ENCODE assay signal across 8 cellular contexts in the genomic region with DNA sequence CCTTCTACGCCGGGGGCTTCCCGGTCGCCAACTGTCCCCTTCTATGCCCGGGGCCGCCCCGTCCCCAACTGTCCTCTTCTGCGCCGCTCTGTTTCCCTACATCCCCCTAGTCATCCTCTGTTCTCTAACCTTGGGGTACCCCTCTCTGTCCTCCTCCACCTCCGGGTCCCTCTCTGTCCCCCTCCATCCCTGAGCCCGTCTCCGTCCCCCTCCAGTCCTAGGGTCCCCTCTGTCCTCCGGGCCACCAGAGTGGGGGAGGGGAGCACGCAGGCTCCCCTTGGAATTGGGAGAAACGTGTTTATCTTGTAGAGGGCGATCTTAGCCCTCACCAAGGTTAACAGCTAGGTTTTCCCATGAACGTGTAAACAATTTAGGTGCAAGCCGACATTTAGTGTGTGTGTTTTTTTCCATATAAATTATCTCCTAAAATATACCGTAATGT. TPM values are rescaled to one million over a fixed set of nuclear protein-coding genes. Genes with fewer than 3 reads are reported as not detected.
A peak's percentile ranks its signal among the peaks of the same experiment; 100 is the strongest.
DNase-seq lines count a peak whose midpoint lies in the region; ATAC-seq and TF ChIP-seq lines count a peak whose summit lies in the region.

No MANE protein-coding gene starts in this region.

- no peak overlapping the region for H4K8ac ChIP-seq in neuronal stem cell (ENCODE audit: low read depth, low read length)

- H2BK15ac ChIP-seq in neuronal stem cell (ENCODE audit: low read length) = peak overlapping the region; percentile 90

- no peak for TF ChIP-seq CTCF in KMS-11 (conservative IDR thresholded peaks at IDR 0.05; ENCODE audit: low read depth, low read length)
- no peak for TF ChIP-seq CTCF in fibroblast of the aortic adventitia (IDR thresholded peaks at IDR 0.05; ENCODE audit: insufficient read depth, low read length)

- H3K36me3 ChIP-seq in KMS-11 (ENCODE audit: insufficient read depth) (peaks cover 10% of the 10 kb centered on the region; the same call in 1 of the 2 replicates), neuronal stem cell (replicated peaks in 1 of 2; ENCODE audit: control insufficient read depth in 2 of 2, insufficient read depth in 2 of 2, low read length in 2 of 2) (peaks cover 10 to 18% of the 10 kb centered on the region in 2 donors)

- H3K27me3 ChIP-seq in KMS-11 (ENCODE audit: insufficient read depth, low read depth) (no peaks in the 10 kb centered on the region), neuronal stem cell (ENCODE audit: control insufficient read depth in 3 of 3, insufficient read depth in 3 of 3, low read depth in 1 of 3, low read length in 3 of 3) (peaks cover 0 to 3% (median 0%) of the 10 kb centered on the region in 3 experiments)

- peak overlapping the region; percentile 56 for H2BK120ac ChIP-seq in neuronal stem cell (ENCODE audit: low read depth, low read length)

- peak overlapping the region; percentile 91 for H3K27ac ChIP-seq in KMS-11
- H3K27ac ChIP-seq in neuronal stem cell (replicated peaks; ENCODE audit: low read length) = peak overlapping the region; percentile 78

- peak overlapping the region; percentile 89 for H3K4me2 ChIP-seq in KMS-11
- peak overlapping the region; percentile 88 for H3K4me2 ChIP-seq in neuronal stem cell (ENCODE audit: insufficient read depth, low read length, poor library complexity, severe bottlenecking)

- peaks cover 0 to 20% of the 10 kb centered on the region in 2 donors for H3K9me3 ChIP-seq in neuronal stem cell (replicated peaks in 1 of 2; ENCODE audit: control insufficient read depth in 2 of 2, insufficient read depth in 1 of 2, low read depth in 1 of 2, low read length in 2 of 2)

- H4K20me1 ChIP-seq in KMS-11 (ENCODE audit: insufficient read depth) = peaks cover 3% of the 10 kb centered on the region; the same call in 1 of the 2 replicates

- H2BK5ac ChIP-seq in neuronal stem cell (ENCODE audit: low read length) = peak overlapping the region; percentile 96

- H3K9ac ChIP-seq in KMS-11 (peak overlapping the region; percentile 98), neuronal stem cell (ENCODE audit: low read depth, low read length, poor library complexity) (peak overlapping the region; percentile 88)

- DNase-seq in NCI-H2171 treated with DMSO at 0.1 percent for 48 hours (lab: John Stamatoyannopoulos, UW) = peak; percentile 4
- DNase-seq in NCI-H2171 (lab: John Stamatoyannopoulos, UW) = no peak
- DNase-seq in activated CD8-positive, alpha-beta memory T cell treated with anti-CD3 and anti-CD28 coated beads, Interleukin-2, amount 50 U/mL, for 4 hours = peak; percentile 49
- DNase-seq in fibroblast of the aortic adventitia (ENCODE audit: low read depth) = peak; percentile 58
- peak; percentile 35 for DNase-seq in neuronal stem cell (ENCODE audit: low spot score)
- no peak for DNase-seq in NCI-H187 (lab: John Stamatoyannopoulos, UW)

- peak overlapping the region; percentile 97 for H3K18ac ChIP-seq in neuronal stem cell (ENCODE audit: low read length)

- H2AFZ ChIP-seq in KMS-11 (ENCODE audit: low read depth) (no peak overlapping the region), neuronal stem cell (ENCODE audit: low read length) (peak overlapping the region; percentile 53)

- H4K91ac ChIP-seq in neuronal stem cell (ENCODE audit: low read depth, low read length, poor library complexity) = no peak overlapping the region

- H3K4me1 ChIP-seq in KMS-11 (ENCODE audit: low read depth, poor library complexity, severe bottlenecking) (peaks cover 22% of the 10 kb centered on the region), neuronal stem cell (ENCODE audit: control insufficient read depth in 2 of 2, insufficient read depth in 1 of 2, low read depth in 1 of 2, low read length in 2 of 2) (peaks cover 6 to 13% of the 10 kb centered on the region in 2 donors)

- peak overlapping the region; percentile 100 for H3K23ac ChIP-seq in neuronal stem cell (ENCODE audit: low read depth, low read length, poor library complexity)

- peaks cover 4% of the 10 kb centered on the region for H3K79me1 ChIP-seq in neuronal stem cell (ENCODE audit: low read depth, low read length)

- no peak overlapping the region for H3K4me3 ChIP-seq in KMS-11 (IDR thresholded peaks at IDR 0.05; ENCODE audit: insufficient read depth, low read depth, low read length)
- peak overlapping the region; percentile 74 for H3K4me3 ChIP-seq in fibroblast of the aortic adventitia (ENCODE audit: low read depth, low read length)
- H3K4me3 ChIP-seq in neuronal stem cell (ENCODE audit: low read length in 2 of 2) = peak overlapping the region; percentile 77 to 81

- no peak for ATAC-seq in GM21825 (IDR thresholded peaks at IDR 0.05; ENCODE audit: unreplicated experiment)

- H3K14ac ChIP-seq in neuronal stem cell (ENCODE audit: low read length) = no peak overlapping the region

- H2BK12ac ChIP-seq in neuronal stem cell (ENCODE audit: low read length) = no peak overlapping the region

- WGBS in neuronal stem cell (ENCODE audit: extremely low coverage in 2 of 2, insufficient read length in 2 of 2, insufficient replicate concordance in 1 of 2), 2 donors = no CpG with 5 or more reads among the region's 19 CpGs

- H3K79me2 ChIP-seq in KMS-11 (ENCODE audit: insufficient read depth, low read depth) = peaks cover 41% of the 10 kb centered on the region

- H2AK5ac ChIP-seq in neuronal stem cell (ENCODE audit: low read depth, low read length) = peak overlapping the region; percentile 91

- no peak overlapping the region for H3K4ac ChIP-seq in neuronal stem cell (ENCODE audit: low read length)

RNA-seq across cellular contexts. Expression of gene KLF6, which starts 0.9 kb away (rescaled TPM):
- total RNA-seq in fibroblast of the aortic adventitia (ENCODE audit: low replicate concordance) = 47.8 and 52.1 TPM in 2 replicates
- polyA plus RNA-seq in neuronal stem cell (2013, experiment 1 of 2) = 12.9 TPM
- 13.2 TPM for polyA plus RNA-seq in neuronal stem cell (2013, experiment 2 of 2)

Comparison
In these comparisons a context has a peak if more than half of its experiments do, and no peak if none do; other contexts are left out.
1. DNase-seq: peak in NCI-H2171 treated with DMSO at 0.1 percent for 48 hours (single experiment), activated CD8-positive, alpha-beta memory T cell treated with anti-CD3 and anti-CD28 coated beads, Interleukin-2, amount 50 U/mL, for 4 hours (single experiment), fibroblast of the aortic adventitia (single experiment) and neuronal stem cell (single experiment); none in NCI-H2171 (single experiment) and NCI-H187 (0 of 2).